ENCODE assay signal across 19 cellular contexts in genomic region chr15:62828364-62828763, GRCh38.
DNase-seq lines count a peak whose midpoint lies in the region; ATAC-seq, FAIRE-seq and TF ChIP-seq lines count a peak whose summit lies in the region.
"Had no signal": no experiment of that assay in that cellular context is flagged by ENCODE, and none has a peak within 500 bp of the region (broad histone marks: within the 10 kb centered on the region; RNA-seq: fewer than 3 reads in every experiment).

No MANE protein-coding gene starts in this region.

- H3K27me3 ChIP-seq in SJCRH30: no peaks in the 10 kb centered on the region
- H3K27me3 ChIP-seq: vagina had no signal

- H3K9me3 Mint-ChIP-seq in type B pancreatic cell: no peaks in the 10 kb centered on the region
- H3K9me3 Mint-ChIP-seq: activated T-cell treated with anti-CD3 and anti-CD28 coated beads, Interleukin-2, amount 50 U/mL, for 4 hours; CD4-positive, alpha-beta memory T cell; T-cell had no signal

- H3K27me3 Mint-ChIP-seq in type B pancreatic cell: no peaks in the 10 kb centered on the region

- H3K9me3 ChIP-seq in SJCRH30 (replicated peaks): no peaks in the 10 kb centered on the region; the same call in 1 of the 2 replicates
- H3K9me3 ChIP-seq: vagina had no signal

- peak; percentile 14 for DNase-seq in NCI-H510A treated with DMSO at 0.1 percent for 48 hours (lab: John Stamatoyannopoulos, UW)
- DNase-seq in NCI-H510A (lab: John Stamatoyannopoulos, UW): no peak
- DNase-seq in SJCRH30: peak; percentile 58 to 78
- no peak for DNase-seq in type B pancreatic cell (ENCODE audit: extremely low spot score, unreplicated experiment)
- DNase-seq in H54 (ENCODE audit: insufficient read length, low spot score): no peak
- no peak for DNase-seq in dedifferentiated amniotic fluid mesenchymal stem cell (ENCODE audit: extremely low spot score)
- DNase-seq: activated CD4-positive, alpha-beta T cell treated with anti-CD3 and anti-CD28 coated beads, Interleukin-2, amount 50 U/mL, for 48 hours; activated T-cell treated with anti-CD3 and anti-CD28 coated beads, Interleukin-2, amount 50 U/mL, for 4 hours; CD4-positive, alpha-beta memory T cell; hippocampal formation; left cardiac atrium; MM.1S; NCI-H2029 treated with DMSO at 0.1 percent for 48 hours; nucleus accumbens; T-cell had no signal

- ATAC-seq in GM18519 (IDR thresholded peaks at IDR 0.05; ENCODE audit: low FRiP score, unreplicated experiment): no peak
- ATAC-seq: activated T-cell treated with anti-CD3 and anti-CD28 coated beads, Interleukin-2, amount 50 U/mL, for 4 hours; left cardiac atrium; T-cell had no signal

- peaks cover 30% of the 10 kb centered on the region for H3K4me1 ChIP-seq in SJCRH30
- H3K4me1 ChIP-seq: vagina had no signal

- H3K4me3 Mint-ChIP-seq in type B pancreatic cell: no peak overlapping the region
- H3K4me3 Mint-ChIP-seq: activated T-cell treated with anti-CD3 and anti-CD28 coated beads, Interleukin-2, amount 50 U/mL, for 4 hours; CD4-positive, alpha-beta memory T cell; T-cell had no signal

- no peaks in the 10 kb centered on the region for H3K36me3 ChIP-seq in SJCRH30
- H3K36me3 ChIP-seq: vagina had no signal

- TF ChIP-seq CTCF in type B pancreatic cell (conservative IDR thresholded peaks at IDR 0.05): peak; percentile 17

- H3K36me3 Mint-ChIP-seq in type B pancreatic cell: peaks cover 27% of the 10 kb centered on the region
- H3K36me3 Mint-ChIP-seq: CD4-positive, alpha-beta memory T cell; T-cell had no signal

- peak overlapping the region; percentile 36; the same call in 1 of the 2 replicates for H3K27ac ChIP-seq in SJCRH30
- H3K27ac ChIP-seq: RWPE1, vagina had no signal

- FAIRE-seq in islet of Langerhans (lab: Jason Lieb, UNC) (peak; percentile 17), H54 (lab: Jason Lieb, UNC) (no peak)

- H3K27ac Mint-ChIP-seq in type B pancreatic cell: peak overlapping the region; percentile 34
- H3K27ac Mint-ChIP-seq: CD4-positive, alpha-beta memory T cell; T-cell had no signal

- TF ChIP-seq POLR2A in H54 (IDR thresholded peaks at IDR 0.05; ENCODE audit: low read depth, low read length): no peak

- no peak overlapping the region for H3K4me3 ChIP-seq in SJCRH30
- H3K4me3 ChIP-seq: vagina had no signal

- peaks cover 27% of the 10 kb centered on the region for H3K4me1 Mint-ChIP-seq in type B pancreatic cell (ENCODE audit: unreplicated experiment)
- H3K4me1 Mint-ChIP-seq: CD4-positive, alpha-beta memory T cell; T-cell had no signal

Comparison
In these comparisons a context has a peak if more than half of its experiments do, and no peak if none do; other contexts are left out.
1. DNase-seq: peak in NCI-H510A treated with DMSO at 0.1 percent for 48 hours (single experiment) and SJCRH30 (2 of 2); none in NCI-H510A (single experiment), type B pancreatic cell (single experiment), H54 (single experiment) and dedifferentiated amniotic fluid mesenchymal stem cell (single experiment).